ENCODE assay signal across 1 cellular context in the genomic region with DNA sequence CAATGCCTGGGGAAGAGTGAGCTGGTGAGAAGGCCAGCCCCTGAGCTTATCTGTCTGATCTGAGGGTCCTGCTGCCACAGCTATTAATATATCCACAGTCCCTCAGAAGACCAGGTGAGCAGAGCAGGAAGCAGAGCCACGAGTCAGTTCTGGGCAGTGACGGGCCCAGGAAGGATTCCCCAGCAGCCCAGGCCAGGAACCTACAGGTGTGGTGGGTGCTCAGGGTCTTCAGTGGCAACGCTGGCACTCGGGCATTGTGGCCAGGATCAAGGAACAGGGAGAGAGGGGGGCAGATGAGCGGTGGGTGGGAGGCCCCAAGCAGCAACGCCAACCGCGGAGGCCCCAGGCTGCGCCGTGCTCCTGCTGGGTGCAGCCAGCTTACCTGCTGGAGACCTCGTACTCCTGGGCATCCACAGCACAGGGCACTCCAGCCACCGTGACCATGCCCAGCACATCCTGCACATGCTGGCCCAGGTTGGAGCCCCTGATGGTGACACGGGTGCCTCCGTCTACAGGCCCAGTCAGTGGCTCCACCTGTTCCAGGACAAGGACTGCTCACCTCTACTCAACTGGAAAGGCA.
TF ChIP-seq lines count a peak whose summit lies in the region.

No MANE protein-coding gene starts in this region.

TF ChIP-seq in IMR-90, 13 proteins besides CTCF, POLR2A, EP300 and RAD21:
- no peak for TF ChIP-seq BHLHE40 (IDR thresholded peaks at IDR 0.05; ENCODE audit: low read depth, low read length)
- no peak for TF ChIP-seq USF2 (IDR thresholded peaks at IDR 0.05; ENCODE audit: low read depth, low read length)
- TF ChIP-seq MXI1 (IDR thresholded peaks at IDR 0.05; ENCODE audit: borderline replicate concordance, low read depth, low read length) = no peak
- no peak for TF ChIP-seq RFX5 (IDR thresholded peaks at IDR 0.05; ENCODE audit: low read depth, low read length)
- TF ChIP-seq FOS (IDR thresholded peaks at IDR 0.05; ENCODE audit: low read depth, low read length) = no peak
- TF ChIP-seq RCOR1 (IDR thresholded peaks at IDR 0.05; ENCODE audit: insufficient replicate concordance, low read length) = no peak
- no peak for TF ChIP-seq CEBPB (IDR thresholded peaks at IDR 0.05; ENCODE audit: low read depth, low read length)
